Comparison of ENCODE assay signal across 10 cellular contexts in genomic region chr1:8077120-8077573, GRCh38. TPM values are rescaled to one million over a fixed set of nuclear protein-coding genes. Genes with fewer than 3 reads are reported as not detected.
A peak's percentile ranks its signal among the peaks of the same experiment; 100 is the strongest.
DNase-seq lines count a peak whose midpoint lies in the region; ATAC-seq and TF ChIP-seq lines count a peak whose summit lies in the region.
"Had no signal": no experiment of that assay in that cellular context is flagged by ENCODE, and none has a peak within 500 bp of the region (broad histone marks: within the 10 kb centered on the region; RNA-seq: fewer than 3 reads in every experiment).

No MANE protein-coding gene starts in this region.

- POLR2A ChIA-PET in T-cell (lab: Charles Lee), result interaction anchor here in 1 of 2 donors (0.6 kb wide), 1 partner anchor 549 kb away, joined by 7 read pairs; no protein-coding TSS in a partner anchor

- no peak for TF ChIP-seq CTCF in C4-2B (conservative IDR thresholded peaks at IDR 0.05)
- no peak for TF ChIP-seq CTCF in epithelial cell of proximal tubule (conservative IDR thresholded peaks at IDR 0.05; ENCODE audit: low read depth, low read length)

- H3K27me3 Mint-ChIP-seq in T-cell, result peaks cover 6 to 8% of the 10 kb centered on the region in 2 donors

- in situ Hi-C loops in HAP-1 (cut with MboI; ENCODE audit: low sequenced_read_pairs), result no loop called here

- no peaks in the 10 kb centered on the region for H3K27me3 ChIP-seq in HAP-1 (ENCODE audit: low read depth)

- no peaks in the 10 kb centered on the region for H3K4me1 Mint-ChIP-seq in T-cell

- H3K27ac ChIP-seq in C4-2B, result peak overlapping the region; percentile 8; the same call in 1 of the 2 replicates

- 0 out of 2 replicates have a peak, but pooled peaks cover 2% of the 10 kb centered on the region for H3K9me3 ChIP-seq in HAP-1

- no peaks in the 10 kb centered on the region for H3K9me3 Mint-ChIP-seq in T-cell

- CTCF ChIA-PET in T-cell (lab: Charles Lee), result no interaction called here

- H3K4me3 ChIP-seq in epithelial cell of proximal tubule (ENCODE audit: low read depth, low read length), result no peak overlapping the region
- no peak overlapping the region for H3K4me3 ChIP-seq in HAP-1

- H3K36me3 Mint-ChIP-seq in T-cell, result no peaks in the 10 kb centered on the region

- H3K4me3 Mint-ChIP-seq in T-cell, result no peak overlapping the region

- ATAC-seq in GM18873 (IDR thresholded peaks at IDR 0.05; ENCODE audit: low FRiP score, unreplicated experiment), result no peak
- ATAC-seq in T-cell (replicated peaks in 1 of 4), result no peak

- no peaks in the 10 kb centered on the region for H3K36me3 ChIP-seq in HAP-1 (replicated peaks)

- H3K4me1 ChIP-seq in HAP-1, result no peaks in the 10 kb centered on the region; the same call in 1 of the 2 replicates

- peak; percentile 48 for DNase-seq in NCI-H226
- peak; percentile 76 for DNase-seq in epithelial cell of proximal tubule (ENCODE audit: low read depth)
- peak; percentile 97 for DNase-seq in myocyte (ENCODE audit: low read depth)
- no peak for DNase-seq in T-cell
- no peak for DNase-seq in HAP-1 (ENCODE audit: low spot score in 2 of 2)
- DNase-seq in activated gamma-delta T cell (lab: John Stamatoyannopoulos, UW), result no peak
- DNase-seq: effector CD4-positive, alpha-beta T cell; NCI-H1694 treated with DMSO at 0.1 percent for 48 hours had no signal

- H3K27ac Mint-ChIP-seq in T-cell, result no peak overlapping the region

RNA-seq across cellular contexts. Expression of gene ERRFI1, which starts 51.0 kb away (rescaled TPM):
- total RNA-seq in epithelial cell of proximal tubule (120 and 135 TPM in 2 replicates), myocyte (138 and 194 TPM in 2 replicates), T-cell (1 to 10 TPM; 1.5 to 3.8 (median 2.2) TPM)
- polyA plus RNA-seq in myocyte (2012), result 84.3 TPM

Comparison
In these comparisons a context has a peak if more than half of its experiments do, and no peak if none do; other contexts are left out.
1. DNase-seq: peak in NCI-H226 (single experiment), epithelial cell of proximal tubule (single experiment) and myocyte (single experiment); none in T-cell (0 of 34), HAP-1 (0 of 2) and activated gamma-delta T cell (single experiment).
2. RNA of gene ERRFI1, which starts 51.0 kb away (total RNA-seq): 138 to 194 TPM in myocyte and 120 to 135 TPM in epithelial cell of proximal tubule; 1.5 to 3.8 TPM in T-cell; every median in the first group is over 10 times any median in the second.